8 cellular contexts compared by ENCODE assay signal in genomic region chr15:61195116-61196002, GRCh38. TPM values are rescaled to one million over a fixed set of nuclear protein-coding genes. Genes with fewer than 3 reads are reported as not detected.
DNase-seq lines count a peak whose midpoint lies in the region; ATAC-seq and TF ChIP-seq lines count a peak whose summit lies in the region.

No MANE protein-coding gene starts in this region.

- H3K4me3 ChIP-seq in AG10803 (ENCODE audit: low read length) (no peak overlapping the region), osteoblast (ENCODE audit: insufficient read depth, low read length) (no peak overlapping the region)

- H3K9me3 ChIP-seq in osteoblast (ENCODE audit: low read depth, low read length) = no peaks in the 10 kb centered on the region

- POLR2A ChIA-PET in GM10248 (lab: Yijun Ruan, JAX) = no interaction called here

- H3K27ac ChIP-seq in osteoblast (ENCODE audit: low read depth, low read length) = no peak overlapping the region

- peaks cover 3% of the 10 kb centered on the region for H3K27me3 ChIP-seq in osteoblast (ENCODE audit: insufficient read depth, low read length)

- CTCF ChIA-PET in GM10248 (lab: Yijun Ruan, JAX) = interaction anchor here (0.6 to 4.2 kb wide), 27 partner anchors 8 to 879 kb away, joined by 3 to 35 read pairs (median 5); no protein-coding TSS in a partner anchor

- no peak for ATAC-seq in HG03342 (IDR thresholded peaks at IDR 0.05; ENCODE audit: unreplicated experiment)
- no peak for ATAC-seq in GM18505 (IDR thresholded peaks at IDR 0.05; ENCODE audit: unreplicated experiment)

- TF ChIP-seq POLR2A in GM18505 (IDR thresholded peaks at IDR 0.05; ENCODE audit: borderline replicate concordance, extremely low read depth, insufficient read depth, insufficient read length) = no peak

- H3K4me2 ChIP-seq in osteoblast (ENCODE audit: insufficient read depth, low read length) = no peak overlapping the region

- peak; percentile 45 for DNase-seq in AG10803 (ENCODE audit: low read depth)
- peak; percentile 38 for DNase-seq in GM10248 (ENCODE audit: extremely low spot score)
- DNase-seq in NCI-H774 (lab: John Stamatoyannopoulos, UW) = peak; percentile 0
- peak; percentile 42 to 56 for DNase-seq in dermis microvascular lymphatic vessel endothelial cell (ENCODE audit: low read depth in 2 of 2)
- DNase-seq in osteoblast (ENCODE audit: insufficient read length, low spot score, missing footprints) = no peak
- DNase-seq in inferior parietal cortex (ENCODE audit: extremely low spot score) = no peak

- H3K36me3 ChIP-seq in osteoblast (ENCODE audit: insufficient read depth, low read length) = no peaks in the 10 kb centered on the region

- no peaks in the 10 kb centered on the region for H3K4me1 ChIP-seq in osteoblast (ENCODE audit: insufficient read depth, low read length)

- H4K20me1 ChIP-seq in osteoblast (ENCODE audit: insufficient read depth, low read length) = peaks cover 18% of the 10 kb centered on the region

- no peaks in the 10 kb centered on the region for H3K79me2 ChIP-seq in osteoblast (ENCODE audit: insufficient read depth, low read length)

- no peak overlapping the region for H2AFZ ChIP-seq in osteoblast (ENCODE audit: low read length)

- peak; percentile 82 for TF ChIP-seq CTCF in AG10803 (conservative IDR thresholded peaks at IDR 0.05; ENCODE audit: low read length)
- peak; percentile 60 for TF ChIP-seq CTCF in GM10248 (IDR thresholded peaks at IDR 0.05; ENCODE audit: control extremely low read depth, extremely low read depth, low read depth, missing control alignments)
- peak; percentile 75 for TF ChIP-seq CTCF in osteoblast (IDR thresholded peaks at IDR 0.05; ENCODE audit: extremely low read depth, low read depth, low read length)

RNA-seq across cellular contexts. Expression of gene RORA, which starts 33.7 kb away (rescaled TPM):
- total RNA-seq in dermis microvascular lymphatic vessel endothelial cell = 12.3 and 21.5 TPM in 2 replicates
- total RNA-seq in osteoblast = 24.6 and 29.5 TPM in 2 replicates

Comparison
In these comparisons a context has a peak if more than half of its experiments do, and no peak if none do; other contexts are left out.
1. DNase-seq: peak in AG10803 (single experiment), GM10248 (single experiment), NCI-H774 (single experiment) and dermis microvascular lymphatic vessel endothelial cell (2 of 2); none in osteoblast (single experiment) and inferior parietal cortex (single experiment).
2. Peak in every context shown above with its lines, with median percentiles within 50 percentile points of each other: CTCF ChIP-seq.